Comparison of ENCODE assay signal across 9 cellular contexts in genomic region chr16:2033057-2033911, GRCh38. TPM values are rescaled to one million over a fixed set of nuclear protein-coding genes. Genes with fewer than 3 reads are reported as not detected.
A peak's percentile ranks its signal among the peaks of the same experiment; 100 is the strongest.
DNase-seq lines count a peak whose midpoint lies in the region; ATAC-seq and TF ChIP-seq lines count a peak whose summit lies in the region.
"Had no signal": no experiment of that assay in that cellular context is flagged by ENCODE, and none has a peak within 500 bp of the region (broad histone marks: within the 10 kb centered on the region; RNA-seq: fewer than 3 reads in every experiment).

No MANE protein-coding gene starts in this region.

- no peak overlapping the region for H3K27ac Mint-ChIP-seq in Calu3 (ENCODE audit: unreplicated experiment)
- H3K27ac Mint-ChIP-seq in activated CD8-positive, alpha-beta T cell treated with anti-CD3 and anti-CD28 coated beads, Interleukin-2, amount 10 ng/mL, durations not matched to agents 7 days and 5 days: no peak overlapping the region
- H3K27ac Mint-ChIP-seq in CD4-positive, alpha-beta memory T cell: no peak overlapping the region
- H3K27ac Mint-ChIP-seq: activated naive CD8-positive, alpha-beta T cell had no signal

- TF ChIP-seq CTCF in Calu3 (IDR thresholded peaks at IDR 0.05; ENCODE audit: unreplicated experiment): no peak

- H3K27me3 ChIP-seq in CD4-positive, alpha-beta memory T cell (ENCODE audit: insufficient read depth, low read length): no peaks in the 10 kb centered on the region

- no TSS peak for BruUV-seq in Calu3 (replicated peaks; lab: Mats Ljungman, UMichigan)

- no peaks in the 10 kb centered on the region for H3K4me1 ChIP-seq in CD4-positive, alpha-beta memory T cell (ENCODE audit: insufficient read depth, low read length)

- POLR2A ChIA-PET in activated CD8-positive, alpha-beta T cell treated with anti-CD3 and anti-CD28 coated beads, Interleukin-2, amount 10 ng/mL, durations not matched to agents 7 days and 5 days (lab: Charles Lee): no interaction called here
- POLR2A ChIA-PET in CD4-positive, alpha-beta memory T cell (lab: Charles Lee; ENCODE audit: partially characterized antibody): no interaction called here

- no peaks in the 10 kb centered on the region for H3K4me1 Mint-ChIP-seq in Calu3 (ENCODE audit: low read depth, unreplicated experiment)
- peaks cover 3% of the 10 kb centered on the region for H3K4me1 Mint-ChIP-seq in activated CD8-positive, alpha-beta T cell treated with anti-CD3 and anti-CD28 coated beads, Interleukin-2, amount 10 ng/mL, durations not matched to agents 7 days and 5 days (ENCODE audit: low read depth)
- no peaks in the 10 kb centered on the region for H3K4me1 Mint-ChIP-seq in CD4-positive, alpha-beta memory T cell

- ATAC-seq in activated CD8-positive, alpha-beta T cell treated with anti-CD3 and anti-CD28 coated beads, Interleukin-2, amount 10 ng/mL, durations not matched to agents 7 days and 5 days: no peak
- ATAC-seq in left cardiac atrium (peak; percentile 55 to 68), HG03565 (IDR thresholded peaks at IDR 0.05; ENCODE audit: unreplicated experiment) (no peak), HG03108 (IDR thresholded peaks at IDR 0.05; ENCODE audit: unreplicated experiment) (no peak)

- intact Hi-C loops in Calu3 (cut with micrococcal nuclease; ENCODE audit: unreplicated experiment): no loop called here
- intact Hi-C loops in left cardiac atrium (cut with DNase I): no loop called here
- intact Hi-C loops in CD4-positive, alpha-beta memory T cell (cut with micrococcal nuclease): no loop called here

- no peaks in the 10 kb centered on the region for H3K9me3 Mint-ChIP-seq in Calu3 (ENCODE audit: low read depth, unreplicated experiment)
- no peaks in the 10 kb centered on the region for H3K9me3 Mint-ChIP-seq in activated CD8-positive, alpha-beta T cell treated with anti-CD3 and anti-CD28 coated beads, Interleukin-2, amount 10 ng/mL, durations not matched to agents 7 days and 5 days (ENCODE audit: insufficient read depth)
- no peaks in the 10 kb centered on the region for H3K9me3 Mint-ChIP-seq in CD4-positive, alpha-beta memory T cell

- H3K36me3 ChIP-seq in CD4-positive, alpha-beta memory T cell (ENCODE audit: insufficient read depth, low read length): no peaks in the 10 kb centered on the region

- no peaks in the 10 kb centered on the region for H3K9me3 ChIP-seq in CD4-positive, alpha-beta memory T cell (ENCODE audit: control insufficient read depth in 1 of 2, low read length in 2 of 2)

- no peak overlapping the region for H3K4me3 ChIP-seq in CD4-positive, alpha-beta memory T cell (ENCODE audit: low read length in 2 of 2)

- peak; percentile 45 for DNase-seq in Calu3
- DNase-seq in activated CD8-positive, alpha-beta T cell treated with anti-CD3 and anti-CD28 coated beads, Interleukin-2, amount 10 ng/mL, durations not matched to agents 7 days and 5 days: no peak
- DNase-seq in left cardiac atrium: peak; percentile 79
- peak; percentile 33 for DNase-seq in pulmonary artery endothelial cell (ENCODE audit: low read depth, low spot score)
- DNase-seq in NCI-H2107 treated with DMSO at 0.1 percent for 48 hours (lab: John Stamatoyannopoulos, UW; ENCODE audit: unreplicated experiment): no peak
- no peak for DNase-seq in CD4-positive, alpha-beta memory T cell

- no peaks in the 10 kb centered on the region for H3K27me3 Mint-ChIP-seq in Calu3 (ENCODE audit: unreplicated experiment)
- peaks cover 3% of the 10 kb centered on the region for H3K27me3 Mint-ChIP-seq in activated CD8-positive, alpha-beta T cell treated with anti-CD3 and anti-CD28 coated beads, Interleukin-2, amount 10 ng/mL, durations not matched to agents 7 days and 5 days (ENCODE audit: low read depth)
- H3K27me3 Mint-ChIP-seq in CD4-positive, alpha-beta memory T cell: no peaks in the 10 kb centered on the region
- H3K27me3 Mint-ChIP-seq: activated naive CD8-positive, alpha-beta T cell had no signal

- H3K4me3 Mint-ChIP-seq in Calu3 (ENCODE audit: low read depth, unreplicated experiment): no peak overlapping the region
- H3K4me3 Mint-ChIP-seq in activated CD8-positive, alpha-beta T cell treated with anti-CD3 and anti-CD28 coated beads, Interleukin-2, amount 10 ng/mL, durations not matched to agents 7 days and 5 days: peak overlapping the region; percentile 36
- no peak overlapping the region for H3K4me3 Mint-ChIP-seq in CD4-positive, alpha-beta memory T cell
- H3K4me3 Mint-ChIP-seq: activated naive CD8-positive, alpha-beta T cell had no signal

- no peak overlapping the region for H3K27ac ChIP-seq in CD4-positive, alpha-beta memory T cell (ENCODE audit: low read depth, low read length)

- H3K36me3 Mint-ChIP-seq in Calu3 (ENCODE audit: insufficient read depth, unreplicated experiment): peaks cover 13% of the 10 kb centered on the region
- H3K36me3 Mint-ChIP-seq in activated CD8-positive, alpha-beta T cell treated with anti-CD3 and anti-CD28 coated beads, Interleukin-2, amount 10 ng/mL, durations not matched to agents 7 days and 5 days (ENCODE audit: low read depth): no peaks in the 10 kb centered on the region
- H3K36me3 Mint-ChIP-seq in CD4-positive, alpha-beta memory T cell: no peaks in the 10 kb centered on the region
- H3K36me3 Mint-ChIP-seq: activated naive CD8-positive, alpha-beta T cell had no signal

- CTCF ChIA-PET in Calu3 (lab: Charles Lee): interaction anchor here (0.7 kb wide), 1 partner anchor 25 kb away, joined by 3 read pairs; no protein-coding TSS in a partner anchor
- CTCF ChIA-PET in activated CD8-positive, alpha-beta T cell treated with anti-CD3 and anti-CD28 coated beads, Interleukin-2, amount 10 ng/mL, durations not matched to agents 7 days and 5 days (lab: Charles Lee): interaction anchor here (1.2 kb wide), 1 partner anchor 107 kb away, joined by 6 read pairs; no protein-coding TSS in a partner anchor
- CTCF ChIA-PET in CD4-positive, alpha-beta memory T cell (lab: Charles Lee; ENCODE audit: partially characterized antibody): interaction anchor here (1.8 kb wide), 1 partner anchor 107 kb away, joined by 10 read pairs; no protein-coding TSS in a partner anchor

RNA-seq across cellular contexts. Expression of gene NHERF2, which starts 6.6 kb away (rescaled TPM):
- total RNA-seq in Calu3 (2022): 15.7 and 22.0 TPM in 2 replicates
- total RNA-seq in activated CD8-positive, alpha-beta T cell treated with anti-CD3 and anti-CD28 coated beads, Interleukin-2, amount 10 ng/mL, durations not matched to agents 7 days and 5 days: 1 to 10 TPM; 1.4 to 2.8 TPM
- total RNA-seq in left cardiac atrium: 100 to 1,000 TPM; 164 to 242 TPM
- total RNA-seq in pulmonary artery endothelial cell: 53.2 and 76.2 TPM in 2 replicates
- total RNA-seq in CD4-positive, alpha-beta memory T cell: 1 to 10 TPM; 1.7 to 2.1 TPM
- polyA plus RNA-seq in CD4-positive, alpha-beta memory T cell: under 1 TPM; 0.16 to 0.40 TPM

RNA-seq across cellular contexts. Expression of gene NPW, which starts 13.7 kb away (rescaled TPM):
- total RNA-seq in Calu3 (2022) (1.5 and 4.2 TPM in 2 replicates), left cardiac atrium (under 1 TPM in 1 of 2 donors, not detected in 1; 0.84 TPM), pulmonary artery endothelial cell (0.33 and 0.46 TPM in 2 replicates)
- total RNA-seq in activated CD8-positive, alpha-beta T cell treated with anti-CD3 and anti-CD28 coated beads, Interleukin-2, amount 10 ng/mL, durations not matched to agents 7 days and 5 days: under 1 TPM in 1 of 2 experiments, not detected in 1; 0.73 TPM
- total RNA-seq in CD4-positive, alpha-beta memory T cell: not detected
- not detected for polyA plus RNA-seq in CD4-positive, alpha-beta memory T cell

RNA-seq across cellular contexts. Expression of gene NTHL1, which starts 14.3 kb away (rescaled TPM):
- total RNA-seq in Calu3 (2022): 32.8 and 33.8 TPM in 2 replicates
- 10 to 100 TPM; 29.9 to 35.3 TPM for total RNA-seq in activated CD8-positive, alpha-beta T cell treated with anti-CD3 and anti-CD28 coated beads, Interleukin-2, amount 10 ng/mL, durations not matched to agents 7 days and 5 days
- total RNA-seq in left cardiac atrium: 10 to 100 TPM in 1 of 2 donors, 1 to 10 TPM in 1; 5.7 to 16.6 TPM
- total RNA-seq in pulmonary artery endothelial cell: 48.6 and 48.9 TPM in 2 replicates
- total RNA-seq in CD4-positive, alpha-beta memory T cell: 10 to 100 TPM in 1 of 2 experiments, 1 to 10 TPM in 1; 9.3 to 12.0 TPM
- 10 to 100 TPM; 13.5 to 20.1 TPM for polyA plus RNA-seq in CD4-positive, alpha-beta memory T cell

RNA-seq across cellular contexts. Expression of gene TSC2, which starts 14.5 kb away (rescaled TPM):
- total RNA-seq in Calu3 (2022): 170 and 194 TPM in 2 replicates
- total RNA-seq in activated CD8-positive, alpha-beta T cell treated with anti-CD3 and anti-CD28 coated beads, Interleukin-2, amount 10 ng/mL, durations not matched to agents 7 days and 5 days: 10 to 100 TPM; 87.9 to 97.4 TPM
- total RNA-seq in left cardiac atrium: 10 to 100 TPM; 54.3 to 73.4 TPM
- 35.1 and 47.5 TPM in 2 replicates for total RNA-seq in pulmonary artery endothelial cell
- 100 to 1,000 TPM; 157 to 177 TPM for total RNA-seq in CD4-positive, alpha-beta memory T cell
- 10 to 100 TPM; 20.7 to 50.8 TPM for polyA plus RNA-seq in CD4-positive, alpha-beta memory T cell

RNA-seq across cellular contexts. Expression of gene ZNF598, which starts 23.7 kb away (rescaled TPM):
- total RNA-seq in Calu3 (2022) (72.4 and 73.1 TPM in 2 replicates), left cardiac atrium (10 to 100 TPM; 14.7 to 22.9 TPM), pulmonary artery endothelial cell (22.8 and 23.4 TPM in 2 replicates)
- total RNA-seq in activated CD8-positive, alpha-beta T cell treated with anti-CD3 and anti-CD28 coated beads, Interleukin-2, amount 10 ng/mL, durations not matched to agents 7 days and 5 days: 10 to 100 TPM; 75.1 to 75.9 TPM
- 10 to 100 TPM; 48.5 to 49.8 TPM for total RNA-seq in CD4-positive, alpha-beta memory T cell
- 10 to 100 TPM in 1 of 2 donors, 1 to 10 TPM in 1; 3.1 to 10.0 TPM for polyA plus RNA-seq in CD4-positive, alpha-beta memory T cell

Comparison
In these comparisons a context has a peak if more than half of its experiments do, and no peak if none do; other contexts are left out.
1. DNase-seq: peak in Calu3 (single experiment), left cardiac atrium (single experiment) and pulmonary artery endothelial cell (single experiment); none in activated CD8-positive, alpha-beta T cell treated with anti-CD3 and anti-CD28 coated beads, Interleukin-2, amount 10 ng/mL, durations not matched to agents 7 days and 5 days (single experiment), NCI-H2107 treated with DMSO at 0.1 percent for 48 hours (single experiment) and CD4-positive, alpha-beta memory T cell (0 of 5).
2. ATAC-seq: peak in left cardiac atrium (2 of 2); none in activated CD8-positive, alpha-beta T cell treated with anti-CD3 and anti-CD28 coated beads, Interleukin-2, amount 10 ng/mL, durations not matched to agents 7 days and 5 days (single experiment), HG03565 (single experiment) and HG03108 (single experiment).